ENCODE assay signal across 9 cellular contexts in genomic region chr3:7309707-7310106, GRCh38.
DNase-seq lines count a peak whose midpoint lies in the region; ATAC-seq and TF ChIP-seq lines count a peak whose summit lies in the region.
"Had no signal": no experiment of that assay in that cellular context is flagged by ENCODE, and none has a peak within 500 bp of the region (broad histone marks: within the 10 kb centered on the region; RNA-seq: fewer than 3 reads in every experiment).

No MANE protein-coding gene starts in this region.

- WGBS in mammary epithelial cell (ENCODE audit: low coverage, missing lambda C conversion rate) = 0% methylated on average over 3 of the region's 3 CpGs
- no CpG with 5 or more reads among the region's 3 CpGs for WGBS in neuronal stem cell (ENCODE audit: extremely low coverage in 2 of 2, insufficient read length in 2 of 2, insufficient replicate concordance in 1 of 2), 2 donors

- H3K18ac ChIP-seq in neuronal stem cell (ENCODE audit: low read length) = no peak overlapping the region

- H3K4me1 ChIP-seq in BLaER1 treated with 17β-estradiol and CSF1 and Interleukin-3, amounts not matched to agents 10 nM and 100 nM = peaks cover 0 to 34% (median 11%) of the 10 kb centered on the region in 10 experiments; a peak in 12 of 20 replicates
- H3K4me1 ChIP-seq in mammary epithelial cell (ENCODE audit: insufficient read depth, low read length) (no peaks in the 10 kb centered on the region), neuronal stem cell (ENCODE audit: control insufficient read depth in 2 of 2, insufficient read depth in 1 of 2, low read depth in 1 of 2, low read length in 2 of 2) (no peaks in the 10 kb centered on the region)

- H3K4me2 ChIP-seq in BLaER1 treated with 17β-estradiol and CSF1 and Interleukin-3, amounts not matched to agents 10 nM and 100 nM = peak overlapping the region in 6 of 11 experiments; percentile 2 to 33 (median 14); a peak in 7 of 22 replicates
- H3K4me2 ChIP-seq in mammary epithelial cell (ENCODE audit: insufficient read depth, low read depth, low read length) (peak overlapping the region; percentile 16), neuronal stem cell (ENCODE audit: insufficient read depth, low read length, poor library complexity, severe bottlenecking) (no peak overlapping the region)

- H2BK5ac ChIP-seq in neuronal stem cell (ENCODE audit: low read length) = no peak overlapping the region

- H3K79me1 ChIP-seq in neuronal stem cell (ENCODE audit: low read depth, low read length) = no peaks in the 10 kb centered on the region

- H3K4ac ChIP-seq in neuronal stem cell (ENCODE audit: low read length) = no peak overlapping the region

- H3K27me3 ChIP-seq in BLaER1 treated with 17β-estradiol and CSF1 and Interleukin-3, amounts not matched to agents 10 nM and 100 nM = no peaks in the 10 kb centered on the region
- H3K27me3 ChIP-seq in mammary epithelial cell (ENCODE audit: insufficient read depth, low read length) (no peaks in the 10 kb centered on the region), neuronal stem cell (ENCODE audit: control insufficient read depth in 3 of 3, insufficient read depth in 3 of 3, low read depth in 1 of 3, low read length in 3 of 3) (no peaks in the 10 kb centered on the region)
- H3K27me3 ChIP-seq: cardiac muscle cell had no signal

- H3K9ac ChIP-seq in BLaER1 treated with 17β-estradiol and CSF1 and Interleukin-3, amounts not matched to agents 10 nM and 100 nM = no peak overlapping the region
- no peak overlapping the region for H3K9ac ChIP-seq in mammary epithelial cell (ENCODE audit: insufficient read depth, low read length)
- no peak overlapping the region for H3K9ac ChIP-seq in neuronal stem cell (ENCODE audit: low read depth, low read length, poor library complexity)

- CTCF ChIA-PET in mammary epithelial cell (lab: Charles Lee; ENCODE audit: low non-redundant PET) = no interaction called here

- DNase-seq in mammary epithelial cell = peak; percentile 1
- peak; percentile 5 to 15 for DNase-seq in hippocampal formation (lab: John Stamatoyannopoulos, UW)
- DNase-seq in posterior cingulate gyrus = peak in 7 of 10 donors; percentile 13 to 79 (median 25)
- DNase-seq in stimulated activated naive CD4-positive, alpha-beta T cell (lab: John Stamatoyannopoulos, UW) = no peak
- DNase-seq in GM13976 (ENCODE audit: low spot score) = no peak
- no peak for DNase-seq in neuronal stem cell (ENCODE audit: low spot score)

- no TSS peak for BruUV-seq in mammary epithelial cell (replicated peaks; lab: Mats Ljungman, UMichigan)

- no peak overlapping the region for H4K8ac ChIP-seq in neuronal stem cell (ENCODE audit: low read depth, low read length)

- peaks cover 0 to 3% (median 0%) of the 10 kb centered on the region in 11 experiments; a peak in 7 of 22 replicates for H3K9me3 ChIP-seq in BLaER1 treated with 17β-estradiol and CSF1 and Interleukin-3, amounts not matched to agents 10 nM and 100 nM (replicated peaks in 1 of 11)
- no peaks in the 10 kb centered on the region for H3K9me3 ChIP-seq in mammary epithelial cell (replicated peaks; ENCODE audit: insufficient read depth, low read length)
- no peaks in the 10 kb centered on the region for H3K9me3 ChIP-seq in neuronal stem cell (replicated peaks in 1 of 2; ENCODE audit: control insufficient read depth in 2 of 2, insufficient read depth in 1 of 2, low read depth in 1 of 2, low read length in 2 of 2)

- H3K27ac ChIP-seq in BLaER1 treated with 17β-estradiol and CSF1 and Interleukin-3, amounts not matched to agents 10 nM and 100 nM = no peak overlapping the region
- no peak overlapping the region for H3K27ac ChIP-seq in mammary epithelial cell (ENCODE audit: insufficient read depth, low read depth, low read length)
- no peak overlapping the region for H3K27ac ChIP-seq in neuronal stem cell (replicated peaks; ENCODE audit: low read length)
- H3K27ac ChIP-seq: cardiac muscle cell had no signal

- no peak for ATAC-seq in HG03457 (IDR thresholded peaks at IDR 0.05; ENCODE audit: unreplicated experiment)

- no peaks in the 10 kb centered on the region for H4K20me1 ChIP-seq in BLaER1 treated with 17β-estradiol and CSF1 and Interleukin-3, amounts not matched to agents 10 nM and 100 nM
- no peaks in the 10 kb centered on the region for H4K20me1 ChIP-seq in mammary epithelial cell (ENCODE audit: insufficient read depth, low read length)

- TF ChIP-seq CTCF in mammary epithelial cell (conservative IDR thresholded peaks at IDR 0.05 in 1 of 2, IDR thresholded peaks at IDR 0.05 in 1 of 2; ENCODE audit: extremely low read depth in 1 of 2, insufficient read depth in 1 of 2, low read depth in 1 of 2, low read length in 2 of 2) (no peak), GM13976 (IDR thresholded peaks at IDR 0.05; ENCODE audit: borderline replicate concordance, control extremely low read depth, extremely low read depth, insufficient read depth, missing control alignments) (no peak)

- H3K23ac ChIP-seq in neuronal stem cell (ENCODE audit: low read depth, low read length, poor library complexity) = no peak overlapping the region

- H4K91ac ChIP-seq in neuronal stem cell (ENCODE audit: low read depth, low read length, poor library complexity) = no peak overlapping the region

- no peaks in the 10 kb centered on the region for H3K36me3 ChIP-seq in BLaER1 treated with 17β-estradiol and CSF1 and Interleukin-3, amounts not matched to agents 10 nM and 100 nM
- H3K36me3 ChIP-seq in mammary epithelial cell (ENCODE audit: insufficient read depth, low read length) (no peaks in the 10 kb centered on the region), neuronal stem cell (replicated peaks in 1 of 2; ENCODE audit: control insufficient read depth in 2 of 2, insufficient read depth in 2 of 2, low read length in 2 of 2) (no peaks in the 10 kb centered on the region)
- H3K36me3 ChIP-seq: cardiac muscle cell had no signal

- no peaks in the 10 kb centered on the region for H3K79me2 ChIP-seq in mammary epithelial cell (ENCODE audit: insufficient read depth, low read length)

- in situ Hi-C loops in mammary epithelial cell (cut with MboI; ENCODE audit: low sequenced_read_pairs in 2 of 2) = no loop called here
- in situ Hi-C loops in GM13976 (cut with MboI; ENCODE audit: low sequenced_read_pairs, unreplicated experiment) = no loop called here

- peak overlapping the region; percentile 20 for H2AFZ ChIP-seq in mammary epithelial cell (ENCODE audit: low read depth, low read length)
- H2AFZ ChIP-seq in neuronal stem cell (ENCODE audit: low read length) = no peak overlapping the region

- intact Hi-C loops in mammary epithelial cell (cut with micrococcal nuclease) = no loop called here
- intact Hi-C loops in posterior cingulate gyrus (cut with DNase I) = no loop called here

- H2BK15ac ChIP-seq in neuronal stem cell (ENCODE audit: low read length) = no peak overlapping the region

- no peak overlapping the region for H3K14ac ChIP-seq in neuronal stem cell (ENCODE audit: low read length)

- no peak overlapping the region for H2BK12ac ChIP-seq in neuronal stem cell (ENCODE audit: low read length)

- no peak overlapping the region for H2BK120ac ChIP-seq in neuronal stem cell (ENCODE audit: low read depth, low read length)

- no peak overlapping the region for H2AK5ac ChIP-seq in neuronal stem cell (ENCODE audit: low read depth, low read length)

- dilution Hi-C loops in mammary epithelial cell (cut with HindIII; ENCODE audit: low sequenced_read_pairs) = no loop called here

- H3K4me3 ChIP-seq in BLaER1 treated with 17β-estradiol and CSF1 and Interleukin-3, amounts not matched to agents 10 nM and 100 nM = no peak overlapping the region
- no peak overlapping the region for H3K4me3 ChIP-seq in mammary epithelial cell (replicated peaks in 1 of 3; ENCODE audit: insufficient read depth in 1 of 3, low read depth in 2 of 3, low read length in 3 of 3)
- H3K4me3 ChIP-seq in neuronal stem cell (ENCODE audit: low read length in 2 of 2) = no peak overlapping the region
- H3K4me3 ChIP-seq: cardiac muscle cell had no signal

Comparison
In these comparisons a context has a peak if more than half of its experiments do, and no peak if none do; other contexts are left out.
1. DNase-seq: peak in mammary epithelial cell (single experiment), hippocampal formation (2 of 2) and posterior cingulate gyrus (7 of 10); none in stimulated activated naive CD4-positive, alpha-beta T cell (0 of 6), GM13976 (single experiment) and neuronal stem cell (single experiment).